1 cellular context compared by ENCODE assay signal in the genomic region with DNA sequence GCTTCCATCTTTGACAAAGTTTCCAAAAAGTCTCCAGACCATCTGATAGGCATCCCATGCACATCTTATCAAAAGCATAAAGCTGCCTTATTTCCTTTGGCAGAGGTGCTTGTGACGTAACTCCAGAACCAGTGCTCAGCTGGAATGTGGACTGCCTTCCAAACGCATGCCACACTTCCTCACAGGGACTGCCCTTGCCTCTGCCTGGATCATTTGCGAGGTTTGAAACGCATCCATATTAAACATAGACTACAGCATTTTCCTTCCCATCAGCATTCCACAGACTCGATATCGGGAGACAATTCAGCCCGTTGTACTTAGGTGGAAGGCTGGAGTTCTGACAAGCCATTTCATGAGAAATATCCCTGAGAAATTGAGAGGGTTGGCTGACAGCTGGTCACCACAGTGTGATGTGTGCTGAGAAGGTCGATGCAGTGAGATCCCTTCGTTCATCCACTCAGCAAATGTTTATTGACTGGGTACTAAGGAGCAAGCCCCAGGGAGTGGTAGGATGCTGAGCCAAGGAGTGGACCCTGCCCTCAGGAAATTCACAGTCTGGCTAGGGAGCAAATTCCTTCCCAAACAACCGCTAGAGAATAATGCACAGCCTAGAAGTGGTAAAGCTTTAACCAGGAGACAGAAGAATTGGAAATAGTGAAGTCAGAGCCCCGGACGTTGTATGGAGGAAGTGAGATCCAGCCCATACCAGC.
TF ChIP-seq lines count a peak whose summit lies in the region.

No MANE protein-coding gene starts in this region.

TF ChIP-seq in IMR-90, 13 proteins besides CTCF, POLR2A, EP300 and RAD21 (continued from another document):
- TF ChIP-seq, protein P1, sequence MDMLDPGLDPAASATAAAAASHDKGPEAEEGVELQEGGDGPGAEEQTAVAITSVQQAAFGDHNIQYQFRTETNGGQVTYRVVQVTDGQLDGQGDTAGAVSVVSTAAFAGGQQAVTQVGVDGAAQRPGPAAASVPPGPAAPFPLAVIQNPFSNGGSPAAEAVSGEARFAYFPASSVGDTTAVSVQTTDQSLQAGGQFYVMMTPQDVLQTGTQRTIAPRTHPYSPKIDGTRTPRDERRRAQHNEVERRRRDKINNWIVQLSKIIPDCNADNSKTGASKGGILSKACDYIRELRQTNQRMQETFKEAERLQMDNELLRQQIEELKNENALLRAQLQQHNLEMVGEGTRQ (IDR thresholded peaks at IDR 0.05; ENCODE audit: low read depth, low read length) = no peak
- no peak for TF ChIP-seq MAZ (IDR thresholded peaks at IDR 0.05; ENCODE audit: borderline replicate concordance, low read depth, low read length)
- no peak for TF ChIP-seq SMC3 (IDR thresholded peaks at IDR 0.05; ENCODE audit: low read depth, low read length)
- no peak for TF ChIP-seq FOS (IDR thresholded peaks at IDR 0.05; ENCODE audit: low read depth, low read length)
- TF ChIP-seq MAFK (IDR thresholded peaks at IDR 0.05; ENCODE audit: low read depth, low read length) = no peak
